Comparison of ENCODE assay signal across 28 cellular contexts in the genomic region with DNA sequence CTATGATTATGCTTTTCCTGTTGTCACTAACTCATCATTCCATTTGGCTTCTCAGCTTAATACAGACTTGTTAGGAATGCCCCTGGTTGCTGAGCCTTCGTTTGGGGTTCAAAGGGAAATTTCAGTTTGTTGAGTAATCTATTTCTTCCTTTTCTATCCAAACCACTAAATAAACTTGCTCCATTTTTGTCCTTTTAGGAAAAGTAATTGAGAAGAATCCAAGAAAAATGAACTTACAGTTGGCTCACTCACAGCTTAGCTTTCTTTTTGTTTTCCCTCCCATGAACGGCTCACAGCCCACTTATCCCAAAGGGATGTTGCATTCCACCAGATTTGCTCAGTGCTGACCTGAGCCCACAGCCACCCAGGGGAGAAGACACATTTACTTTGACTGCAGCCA.
DNase-seq lines count a peak whose midpoint lies in the region; ATAC-seq, FAIRE-seq and TF ChIP-seq lines count a peak whose summit lies in the region.
"Had no signal": no experiment of that assay in that cellular context is flagged by ENCODE, and none has a peak within 500 bp of the region (broad histone marks: within the 10 kb centered on the region; RNA-seq: fewer than 3 reads in every experiment).

No MANE protein-coding gene starts in this region.

- H3K79me2 ChIP-seq in astrocyte (ENCODE audit: insufficient read depth, low read length): no peaks in the 10 kb centered on the region
- H3K79me2 ChIP-seq in trophoblast cell (ENCODE audit: control insufficient read depth, insufficient read depth, low read length, poor library complexity): no peaks in the 10 kb centered on the region

- no peak overlapping the region for H3K4me3 ChIP-seq in AG04450 (ENCODE audit: low read depth, low read length)
- H3K4me3 ChIP-seq in astrocyte (ENCODE audit: insufficient read depth, low read depth, low read length): peak overlapping the region; percentile 9
- H3K4me3 ChIP-seq in trophoblast cell (ENCODE audit: low read depth, low read length): no peak overlapping the region
- H3K4me3 ChIP-seq in breast epithelium: no peak overlapping the region
- H3K4me3 ChIP-seq: BLaER1, lower lobe of right lung, Peyer's patch, SJCRH30, testis, vagina had no signal

- no peaks in the 10 kb centered on the region for H3K9me3 Mint-ChIP-seq in astrocyte (ENCODE audit: unreplicated experiment)
- H3K9me3 Mint-ChIP-seq in stimulated activated naive B cell treated with anti-CD40 and anti-IgM and Interleukin-4, amounts not matched to agents 10 μg/mL and 1 μg/mL and 100 μg/mL, for 72 hours: peaks cover 3 to 6% of the 10 kb centered on the region in 2 donors
- H3K9me3 Mint-ChIP-seq: activated naive CD4-positive, alpha-beta T cell treated with anti-CD3 and anti-CD28 coated beads for 36 hours; activated T-helper 1 cell treated with anti-CD3 and anti-CD28 coated beads, Interleukin-12 subunit alpha, Interleukin-12 subunit beta, Interleukin-2, Interleukin-4 antibody, amounts not matched to agents 30 ng/mL and 10 ng/mL and 1 ng/mL, durations not matched to agents 14 hours and 24 hours and 36 hours had no signal

- DNase-seq in AG04450 (ENCODE audit: low read depth, low spot score) (peak; percentile 38), astrocyte (ENCODE audit: low read depth) (peak; percentile 98), fibroblast of peridontal ligament (ENCODE audit: extremely low read depth) (peak; percentile 47), trophoblast cell (no peak), breast epithelium (ENCODE audit: low spot score in 2 of 2) (no peak), SIG-M5 (lab: John Stamatoyannopoulos, UW) (no peak)
- no peak for DNase-seq in stimulated activated naive B cell treated with anti-CD40 and anti-IgM and Interleukin-4, amounts not matched to agents 10 μg/mL and 1 μg/mL and 100 μg/mL, for 72 hours
- DNase-seq: activated CD4-positive, alpha-beta T cell treated with anti-CD3 and anti-CD28 coated beads, Interleukin-2, amount 50 U/mL, for 4 hours; activated naive CD4-positive, alpha-beta T cell treated with anti-CD3 and anti-CD28 coated beads for 36 hours; caudate nucleus; glutamatergic neuron; lower lobe of right lung; NCI-H1105 treated with DMSO at 0.1 percent for 48 hours; NCI-H2029; Peyer's patch; right cardiac atrium; SJCRH30; stimulated activated naive CD4-positive, alpha-beta T cell; testis had no signal

- H3K36me3 ChIP-seq in astrocyte (ENCODE audit: insufficient read depth, low read length) (no peaks in the 10 kb centered on the region), trophoblast cell (ENCODE audit: control insufficient read depth in 1 of 2, insufficient read depth in 2 of 2, low read length in 2 of 2) (no peaks in the 10 kb centered on the region), breast epithelium (no peaks in the 10 kb centered on the region)
- H3K36me3 ChIP-seq: BLaER1, lower lobe of right lung, Peyer's patch, SJCRH30, vagina had no signal

- CTCF ChIA-PET in AG04450 (lab: Charles Lee): interaction anchor here (1.6 kb wide), 1 partner anchor 149 kb away, joined by 4 read pairs; no protein-coding TSS in a partner anchor

- intact Hi-C loops in breast epithelium (cut with DNase I; ENCODE audit: low total_unique reads): no loop called here

- TF ChIP-seq CTCF in AG04450 (IDR thresholded peaks at IDR 0.05; ENCODE audit: low read depth, low read length): no peak
- TF ChIP-seq CTCF in astrocyte (IDR thresholded peaks at IDR 0.05; ENCODE audit: insufficient read depth, low read depth, low read length): no peak
- TF ChIP-seq CTCF in breast epithelium (IDR thresholded peaks at IDR 0.05): no peak

- no peak overlapping the region for H3K14ac ChIP-seq in trophoblast cell (ENCODE audit: low read length)

- H4K91ac ChIP-seq in trophoblast cell (ENCODE audit: low read depth, low read length): no peak overlapping the region

- no peak overlapping the region for H2BK5ac ChIP-seq in trophoblast cell (ENCODE audit: low read depth, low read length, poor library complexity)

- no peak overlapping the region for H3K4ac ChIP-seq in trophoblast cell (ENCODE audit: low read depth, low read length)

- H3K27me3 Mint-ChIP-seq in astrocyte (ENCODE audit: low read depth, unreplicated experiment): no peaks in the 10 kb centered on the region
- H3K27me3 Mint-ChIP-seq in stimulated activated naive B cell treated with anti-CD40 and anti-IgM and Interleukin-4, amounts not matched to agents 10 μg/mL and 1 μg/mL and 100 μg/mL, for 72 hours: peaks cover 6 to 12% of the 10 kb centered on the region in 2 donors

- TF ChIP-seq POLR2A in breast epithelium (IDR thresholded peaks at IDR 0.05): no peak

- H2AK5ac ChIP-seq in trophoblast cell (ENCODE audit: low read length): no peak overlapping the region

- peaks cover 16% of the 10 kb centered on the region for H3K4me1 Mint-ChIP-seq in astrocyte (ENCODE audit: low read depth, unreplicated experiment)
- H3K4me1 Mint-ChIP-seq in stimulated activated naive B cell treated with anti-CD40 and anti-IgM and Interleukin-4, amounts not matched to agents 10 μg/mL and 1 μg/mL and 100 μg/mL, for 72 hours: no peaks in the 10 kb centered on the region
- H3K4me1 Mint-ChIP-seq: IgD-negative memory B cell had no signal

- no peaks in the 10 kb centered on the region for H3K79me1 ChIP-seq in trophoblast cell (ENCODE audit: low read length)

- peak overlapping the region; percentile 75 for H3K9ac ChIP-seq in astrocyte (ENCODE audit: low read length)
- no peak overlapping the region for H3K9ac ChIP-seq in trophoblast cell (ENCODE audit: low read length)
- H3K9ac ChIP-seq: BLaER1 had no signal

- POLR2A ChIA-PET in AG04450 (lab: Yijun Ruan, JAX): interaction anchor here (0.8 to 2.4 kb wide), 3 partner anchors 16 to 73 kb away, joined by 3 to 9 read pairs (median 3); partner anchors contain the start of gene SOX11

- H3K23ac ChIP-seq in trophoblast cell (ENCODE audit: low read length): no peak overlapping the region

- H3K4me2 ChIP-seq in astrocyte (ENCODE audit: low read length) (peak overlapping the region; percentile 79), trophoblast cell (ENCODE audit: low read length) (no peak overlapping the region)
- H3K4me2 ChIP-seq: BLaER1 had no signal

- H3K4me1 ChIP-seq in astrocyte (ENCODE audit: insufficient read depth, low read length) (peaks cover 27% of the 10 kb centered on the region), trophoblast cell (ENCODE audit: control insufficient read depth in 1 of 2, insufficient read depth in 2 of 2, low read length in 2 of 2) (no peaks in the 10 kb centered on the region), breast epithelium (no peaks in the 10 kb centered on the region)
- H3K4me1 ChIP-seq: lower lobe of right lung, Peyer's patch, SJCRH30, testis, vagina had no signal

- H2AFZ ChIP-seq in astrocyte (ENCODE audit: low read depth, low read length) (no peak overlapping the region), trophoblast cell (ENCODE audit: insufficient read depth, low read length, poor library complexity) (no peak overlapping the region)

- H3K36me3 Mint-ChIP-seq in astrocyte (ENCODE audit: low read depth, unreplicated experiment): no peaks in the 10 kb centered on the region
- no peaks in the 10 kb centered on the region for H3K36me3 Mint-ChIP-seq in stimulated activated naive B cell treated with anti-CD40 and anti-IgM and Interleukin-4, amounts not matched to agents 10 μg/mL and 1 μg/mL and 100 μg/mL, for 72 hours
- H3K36me3 Mint-ChIP-seq: IgD-negative memory B cell had no signal

- no peak overlapping the region for H2BK120ac ChIP-seq in trophoblast cell (ENCODE audit: insufficient read depth, low read length, poor library complexity)

- H3K27ac Mint-ChIP-seq in astrocyte (ENCODE audit: unreplicated experiment): peak overlapping the region; percentile 88
- no peak overlapping the region for H3K27ac Mint-ChIP-seq in stimulated activated naive B cell treated with anti-CD40 and anti-IgM and Interleukin-4, amounts not matched to agents 10 μg/mL and 1 μg/mL and 100 μg/mL, for 72 hours
- H3K27ac Mint-ChIP-seq: activated naive CD4-positive, alpha-beta T cell treated with anti-CD3 and anti-CD28 coated beads for 36 hours; activated T-helper 1 cell treated with anti-CD3 and anti-CD28 coated beads, Interleukin-12 subunit alpha, Interleukin-12 subunit beta, Interleukin-2, Interleukin-4 antibody, amounts not matched to agents 30 ng/mL and 10 ng/mL and 1 ng/mL, durations not matched to agents 14 hours and 24 hours and 36 hours; IgD-negative memory B cell had no signal

- H3K27ac ChIP-seq in AG04450 (ENCODE audit: low read depth, low read length) (peak overlapping the region; percentile 53), astrocyte (ENCODE audit: low read depth, low read length) (peak overlapping the region; percentile 94), trophoblast cell (ENCODE audit: low read depth, low read length) (no peak overlapping the region), breast epithelium (no peak overlapping the region)
- H3K27ac ChIP-seq: BLaER1, lower lobe of right lung, Peyer's patch, SJCRH30, testis, vagina had no signal

- H3K27me3 ChIP-seq in AG04450 (ENCODE audit: control insufficient read depth, insufficient read depth, low read length) (no peaks in the 10 kb centered on the region), astrocyte (ENCODE audit: insufficient read depth, low read length) (no peaks in the 10 kb centered on the region), trophoblast cell (ENCODE audit: insufficient read depth, low read length) (no peaks in the 10 kb centered on the region), breast epithelium (no peaks in the 10 kb centered on the region)
- H3K27me3 ChIP-seq: BLaER1, Peyer's patch, testis, vagina had no signal

- no peak overlapping the region for H4K8ac ChIP-seq in trophoblast cell (ENCODE audit: low read depth, low read length)

- H4K12ac ChIP-seq in trophoblast cell (ENCODE audit: low read depth, low read length): no peak overlapping the region

- H3K4me3 Mint-ChIP-seq in astrocyte (ENCODE audit: unreplicated experiment): no peak overlapping the region
- H3K4me3 Mint-ChIP-seq in stimulated activated naive B cell treated with anti-CD40 and anti-IgM and Interleukin-4, amounts not matched to agents 10 μg/mL and 1 μg/mL and 100 μg/mL, for 72 hours: no peak overlapping the region
- H3K4me3 Mint-ChIP-seq: activated naive CD4-positive, alpha-beta T cell treated with anti-CD3 and anti-CD28 coated beads for 36 hours; activated T-helper 1 cell treated with anti-CD3 and anti-CD28 coated beads, Interleukin-12 subunit alpha, Interleukin-12 subunit beta, Interleukin-2, Interleukin-4 antibody, amounts not matched to agents 30 ng/mL and 10 ng/mL and 1 ng/mL, durations not matched to agents 14 hours and 24 hours and 36 hours; IgD-negative memory B cell had no signal

- no peak for FAIRE-seq in astrocyte (lab: Jason Lieb, UNC)
- FAIRE-seq: A204.1, GM19239, H54, keratinocyte had no signal

- H4K20me1 ChIP-seq in astrocyte (ENCODE audit: insufficient read depth, low read length): no peaks in the 10 kb centered on the region
- H4K20me1 ChIP-seq: BLaER1 had no signal

- no peak overlapping the region for H3K18ac ChIP-seq in trophoblast cell (ENCODE audit: low read length)

- no peak for ATAC-seq in stimulated activated naive B cell treated with anti-CD40 and anti-IgM and Interleukin-4, amounts not matched to agents 10 μg/mL and 1 μg/mL and 100 μg/mL, for 72 hours (replicated peaks)
- no peak for ATAC-seq in HG03097 (IDR thresholded peaks at IDR 0.05; ENCODE audit: low FRiP score, unreplicated experiment)
- ATAC-seq: lower lobe of right lung, right cardiac atrium had no signal

- H3K9me3 ChIP-seq in AG04450 (ENCODE audit: control insufficient read depth, insufficient read depth, low read length) (no peaks in the 10 kb centered on the region; the same call in 1 of the 2 replicates), astrocyte (ENCODE audit: insufficient read depth, low read depth, low read length) (no peaks in the 10 kb centered on the region), trophoblast cell (ENCODE audit: insufficient read depth, low read depth, low read length) (no peaks in the 10 kb centered on the region), breast epithelium (no peaks in the 10 kb centered on the region)
- H3K9me3 ChIP-seq: BLaER1, lower lobe of right lung, SJCRH30, testis, vagina had no signal

- no CpG with 5 or more reads among the region's 2 CpGs for WGBS in trophoblast cell (ENCODE audit: extremely low coverage, insufficient coverage, insufficient read length)

- peak overlapping the region; percentile 48 for H2BK12ac ChIP-seq in trophoblast cell (ENCODE audit: low read length)

Comparison
In these comparisons a context has a peak if more than half of its experiments do, and no peak if none do; other contexts are left out.
1. DNase-seq: peak in AG04450 (single experiment), astrocyte (single experiment) and fibroblast of peridontal ligament (single experiment); none in trophoblast cell (0 of 2), breast epithelium (0 of 2), stimulated activated naive B cell treated with anti-CD40 and anti-IgM and Interleukin-4, amounts not matched to agents 10 μg/mL and 1 μg/mL and 100 μg/mL, for 72 hours (single experiment) and SIG-M5 (single experiment).
2. H3K27ac ChIP-seq: peak in AG04450 (single experiment) and astrocyte (single experiment); none in trophoblast cell (single experiment) and breast epithelium (0 of 2).